Comparison of ENCODE assay signal across 9 cellular contexts in genomic region chr19:35142531-35143230, GRCh38. TPM values are rescaled to one million over a fixed set of nuclear protein-coding genes. Genes with fewer than 3 reads are reported as not detected.
DNase-seq lines count a peak whose midpoint lies in the region; ATAC-seq and TF ChIP-seq lines count a peak whose summit lies in the region.
"Had no signal": no experiment of that assay in that cellular context is flagged by ENCODE, and none has a peak within 500 bp of the region (broad histone marks: within the 10 kb centered on the region; RNA-seq: fewer than 3 reads in every experiment).

No MANE protein-coding gene starts in this region.

- POLR2A ChIA-PET in CD8-positive, alpha-beta T cell (lab: Charles Lee), result interaction anchor here (0.7 to 3.0 kb wide), 10 partner anchors 11 to 320 kb away, joined by 3 to 14 read pairs (median 5); partner anchors contain the start of genes FXYD5 and USF2
- POLR2A ChIA-PET in activated CD4-positive, alpha-beta T cell treated with anti-CD3 and anti-CD28 coated beads for 36 hours (lab: Charles Lee), result interaction anchor here (0.6 kb wide), 1 partner anchor 364 kb away, joined by 3 read pairs; no protein-coding TSS in a partner anchor

- no peaks in the 10 kb centered on the region for H3K36me3 Mint-ChIP-seq in CD8-positive, alpha-beta T cell
- no peaks in the 10 kb centered on the region for H3K36me3 Mint-ChIP-seq in activated CD4-positive, alpha-beta T cell treated with anti-CD3 and anti-CD28 coated beads for 36 hours (ENCODE audit: low read depth)

- intact Hi-C loops in CD8-positive, alpha-beta T cell (cut with DNase I, micrococcal nuclease), result loop anchor here (1.0 to 5.0 kb wide), 6 partner anchors 68 to 325 kb away; partner anchors contain the start of gene USF2 (in 1 of the 2)
- intact Hi-C loops in activated CD4-positive, alpha-beta T cell treated with anti-CD3 and anti-CD28 coated beads for 36 hours (cut with DNase I, micrococcal nuclease), result loop anchor here in 1 of 2 experiments (5.0 to 10.0 kb wide), 2 partner anchors 170 to 602 kb away; partner anchors contain the start of genes IGFLR1, LIN37, PSENEN and U2AF1L4
- intact Hi-C loops in mucosa of descending colon (cut with DNase I, micrococcal nuclease), result no loop called here

- H3K4me1 ChIP-seq in CD8-positive, alpha-beta T cell (ENCODE audit: insufficient read depth, low read length), result peaks cover 43% of the 10 kb centered on the region
- peaks cover 13% of the 10 kb centered on the region for H3K4me1 ChIP-seq in mucosa of descending colon (ENCODE audit: low read depth)

- no peak overlapping the region for H3K27ac ChIP-seq in CD8-positive, alpha-beta T cell (ENCODE audit: low read depth, low read length)
- H3K27ac ChIP-seq: KMS-11 had no signal

- ATAC-seq in CD8-positive, alpha-beta T cell, result peak; percentile 34
- no peak for ATAC-seq in activated CD4-positive, alpha-beta T cell treated with anti-CD3 and anti-CD28 coated beads for 36 hours
- ATAC-seq in mucosa of descending colon (peak; percentile 33), GM19452 (IDR thresholded peaks at IDR 0.05; ENCODE audit: unreplicated experiment) (no peak), HG02763 (IDR thresholded peaks at IDR 0.05; ENCODE audit: unreplicated experiment) (no peak)
- no peak for ATAC-seq in stimulated activated naive CD8-positive, alpha-beta T cell treated with anti-CD3 and anti-CD28 coated beads, Interleukin-15, Interleukin-2, amounts not matched to agents 100 U/mL and 50 U/mL, for 24 hours

- H3K27ac Mint-ChIP-seq in CD8-positive, alpha-beta T cell, result no peak overlapping the region
- no peak overlapping the region for H3K27ac Mint-ChIP-seq in activated CD4-positive, alpha-beta T cell treated with anti-CD3 and anti-CD28 coated beads for 36 hours

- H3K27me3 ChIP-seq in CD8-positive, alpha-beta T cell (ENCODE audit: insufficient read depth, low read length), result no peaks in the 10 kb centered on the region

- TF ChIP-seq CTCF in CD8-positive, alpha-beta T cell (IDR thresholded peaks at IDR 0.05), result peak; percentile 58
- peak; percentile 53 for TF ChIP-seq CTCF in choroid plexus epithelial cell (conservative IDR thresholded peaks at IDR 0.05; ENCODE audit: low read depth, low read length)
- TF ChIP-seq CTCF in mucosa of descending colon (IDR thresholded peaks at IDR 0.05), result peak; percentile 56

- H3K9me3 Mint-ChIP-seq in CD8-positive, alpha-beta T cell, result no peaks in the 10 kb centered on the region
- no peaks in the 10 kb centered on the region for H3K9me3 Mint-ChIP-seq in activated CD4-positive, alpha-beta T cell treated with anti-CD3 and anti-CD28 coated beads for 36 hours (ENCODE audit: low read depth)

- H3K27me3 Mint-ChIP-seq in CD8-positive, alpha-beta T cell (ENCODE audit: low read depth), result no peaks in the 10 kb centered on the region
- peaks cover 8% of the 10 kb centered on the region for H3K27me3 Mint-ChIP-seq in activated CD4-positive, alpha-beta T cell treated with anti-CD3 and anti-CD28 coated beads for 36 hours

- peaks cover 40% of the 10 kb centered on the region for H3K4me1 Mint-ChIP-seq in CD8-positive, alpha-beta T cell (ENCODE audit: low read depth)
- H3K4me1 Mint-ChIP-seq in activated CD4-positive, alpha-beta T cell treated with anti-CD3 and anti-CD28 coated beads for 36 hours, result peaks cover 31% of the 10 kb centered on the region

- H3K4me3 Mint-ChIP-seq in CD8-positive, alpha-beta T cell, result peak overlapping the region; percentile 82
- peak overlapping the region; percentile 75 for H3K4me3 Mint-ChIP-seq in activated CD4-positive, alpha-beta T cell treated with anti-CD3 and anti-CD28 coated beads for 36 hours

- H3K9me3 ChIP-seq in CD8-positive, alpha-beta T cell (ENCODE audit: low read length), result no peaks in the 10 kb centered on the region
- no peaks in the 10 kb centered on the region for H3K9me3 ChIP-seq in mucosa of descending colon

- peak overlapping the region; percentile 53 for H3K4me3 ChIP-seq in CD8-positive, alpha-beta T cell (ENCODE audit: low read depth, low read length)
- no peak overlapping the region for H3K4me3 ChIP-seq in choroid plexus epithelial cell (ENCODE audit: low read depth, low read length)
- no peak overlapping the region for H3K4me3 ChIP-seq in mucosa of descending colon

- CTCF ChIA-PET in CD8-positive, alpha-beta T cell (lab: Charles Lee), result interaction anchor here (0.7 to 4.8 kb wide), 32 partner anchors 10 to 326 kb away, joined by 3 to 32 read pairs (median 4); partner anchors contain the start of gene FXYD5
- CTCF ChIA-PET in activated CD4-positive, alpha-beta T cell treated with anti-CD3 and anti-CD28 coated beads for 36 hours (lab: Charles Lee), result interaction anchor here (0.6 to 3.5 kb wide), 17 partner anchors 11 to 492 kb away, joined by 3 to 47 read pairs (median 4); partner anchors contain the start of genes FAM187B and FXYD5

- DNase-seq in CD8-positive, alpha-beta T cell, result peak; percentile 61 to 88 (median 71)
- DNase-seq in Kasumi-1 (lab: John Stamatoyannopoulos, UW), result peak; percentile 43 to 56
- peak; percentile 81 for DNase-seq in activated CD4-positive, alpha-beta T cell treated with anti-CD3 and anti-CD28 coated beads for 36 hours
- DNase-seq in choroid plexus epithelial cell (ENCODE audit: low read depth), result peak; percentile 40
- DNase-seq in mucosa of descending colon, result peak; percentile 65 to 74 (median 70)
- DNase-seq in stimulated activated naive CD8-positive, alpha-beta T cell treated with anti-CD3 and anti-CD28 coated beads, Interleukin-15, Interleukin-2, amounts not matched to agents 100 U/mL and 50 U/mL, for 24 hours, result peak; percentile 79

- no peaks in the 10 kb centered on the region for H3K36me3 ChIP-seq in CD8-positive, alpha-beta T cell (ENCODE audit: insufficient read depth, low read length)
- no peaks in the 10 kb centered on the region for H3K36me3 ChIP-seq in mucosa of descending colon (ENCODE audit: low read depth)

RNA-seq across cellular contexts. Expression of gene FXYD7, which starts 0.4 kb away (rescaled TPM):
- total RNA-seq in CD8-positive, alpha-beta T cell, result 10 to 100 TPM; 12.1 to 13.5 TPM
- total RNA-seq in activated CD4-positive, alpha-beta T cell treated with anti-CD3 and anti-CD28 coated beads for 36 hours, result under 1 TPM; 0.41 to 0.46 TPM
- 1 to 10 TPM in 1 of 3 donors, not detected in 2; 1.5 TPM for total RNA-seq in mucosa of descending colon

RNA-seq across cellular contexts. Expression of gene FXYD1, which starts 4.1 kb away (rescaled TPM):
- 1 to 10 TPM; 1.2 to 2.4 TPM for total RNA-seq in CD8-positive, alpha-beta T cell
- total RNA-seq in activated CD4-positive, alpha-beta T cell treated with anti-CD3 and anti-CD28 coated beads for 36 hours, result 1 to 10 TPM; 1.9 to 2.4 TPM
- total RNA-seq in mucosa of descending colon, result 10 to 100 TPM; 13.3 to 71.0 (median 15.4) TPM

RNA-seq across cellular contexts. Expression of gene LGI4, which starts 7.8 kb away (rescaled TPM):
- under 1 TPM; 0.72 to 0.90 TPM for total RNA-seq in CD8-positive, alpha-beta T cell
- total RNA-seq in activated CD4-positive, alpha-beta T cell treated with anti-CD3 and anti-CD28 coated beads for 36 hours, result under 1 TPM; 0.66 to 0.67 TPM
- total RNA-seq in mucosa of descending colon, result 10 to 100 TPM; 14.1 to 38.8 (median 31.1) TPM

RNA-seq across cellular contexts. Expression of gene FXYD5, which starts 11.9 kb away (rescaled TPM):
- 100 to 1,000 TPM; 426 to 440 TPM for total RNA-seq in CD8-positive, alpha-beta T cell
- total RNA-seq in activated CD4-positive, alpha-beta T cell treated with anti-CD3 and anti-CD28 coated beads for 36 hours, result 100 to 1,000 TPM; 261 to 358 TPM
- 10 to 100 TPM in 2 of 3 donors, 1 to 10 TPM in 1; 9.1 to 20.8 (median 17.9) TPM for total RNA-seq in mucosa of descending colon

RNA-seq across cellular contexts. Expression of gene FXYD3, which starts 27.1 kb away (rescaled TPM):
- total RNA-seq in CD8-positive, alpha-beta T cell, result not detected
- total RNA-seq in activated CD4-positive, alpha-beta T cell treated with anti-CD3 and anti-CD28 coated beads for 36 hours, result not detected
- total RNA-seq in mucosa of descending colon, result 1,000 to 10,000 TPM; 1,086 to 3,973 (median 3,185) TPM

Comparison
In these comparisons a context has a peak if more than half of its experiments do, and no peak if none do; other contexts are left out.
1. ATAC-seq: peak in CD8-positive, alpha-beta T cell (single experiment) and mucosa of descending colon (single experiment); none in activated CD4-positive, alpha-beta T cell treated with anti-CD3 and anti-CD28 coated beads for 36 hours (single experiment), stimulated activated naive CD8-positive, alpha-beta T cell treated with anti-CD3 and anti-CD28 coated beads, Interleukin-15, Interleukin-2, amounts not matched to agents 100 U/mL and 50 U/mL, for 24 hours (single experiment), GM19452 (single experiment) and HG02763 (single experiment).
2. RNA of gene FXYD7, which starts 0.4 kb away (total RNA-seq): 12.1 to 13.5 TPM in CD8-positive, alpha-beta T cell; 0.41 to 0.46 TPM in activated CD4-positive, alpha-beta T cell treated with anti-CD3 and anti-CD28 coated beads for 36 hours and 1.5 TPM in mucosa of descending colon; every median in the first group is over 4 times any median in the second.
3. RNA of gene FXYD1, which starts 4.1 kb away (total RNA-seq): 13.3 to 71.0 TPM in mucosa of descending colon; 1.9 to 2.4 TPM in activated CD4-positive, alpha-beta T cell treated with anti-CD3 and anti-CD28 coated beads for 36 hours and 1.2 to 2.4 TPM in CD8-positive, alpha-beta T cell; every median in the first group is over 4 times any median in the second.
4. RNA of gene LGI4, which starts 7.8 kb away (total RNA-seq): 14.1 to 38.8 TPM in mucosa of descending colon; 0.72 to 0.90 TPM in CD8-positive, alpha-beta T cell and 0.66 to 0.67 TPM in activated CD4-positive, alpha-beta T cell treated with anti-CD3 and anti-CD28 coated beads for 36 hours; every median in the first group is over 4 times any median in the second.
5. intact Hi-C loops: an anchor here in CD8-positive, alpha-beta T cell (1.0 to 5.0 kb wide); none called in mucosa of descending colon.
6. Peak in every context shown above with its lines, with median percentiles within 50 percentile points of each other: DNase-seq and CTCF ChIP-seq.